1 cellular context compared by ENCODE assay signal in genomic region chr19:1752757-1753728, GRCh38.
A peak's percentile ranks its signal among the peaks of the same experiment; 100 is the strongest.
TF ChIP-seq lines count a peak whose summit lies in the region.

ONECUT3 (plus strand) TSS chr19:1753506; CDS start chr19:1753663, 157 bp downstream.

TF ChIP-seq in endothelial cell of umbilical vein, 7 proteins besides CTCF, POLR2A, EP300 and RAD21:
- TF ChIP-seq EZH2 (IDR thresholded peaks at IDR 0.05; ENCODE audit: borderline replicate concordance, low read depth, low read length, severe bottlenecking) (peak; percentile 71), GATA2 (IDR thresholded peaks at IDR 0.05; ENCODE audit: insufficient read depth, insufficient read length, low read depth, low read length) (no peak)
